In genomic region chr10:7409732-7410168, GRCh38 we compare ENCODE assay signal across 8 cellular contexts. TPM values are rescaled to one million over a fixed set of nuclear protein-coding genes. Genes with fewer than 3 reads are reported as not detected.
DNase-seq lines count a peak whose midpoint lies in the region; ATAC-seq and TF ChIP-seq lines count a peak whose summit lies in the region.

No MANE protein-coding gene starts in this region.

- peak in 1 of 2 donors; percentile 18 for ATAC-seq in gastrocnemius medialis

- H3K27ac ChIP-seq in gastrocnemius medialis, result peak overlapping the region; percentile 76 to 85 (median 82)

- peaks cover 10 to 18% of the 10 kb centered on the region in 2 donors for H3K4me1 ChIP-seq in gastrocnemius medialis

- no peaks in the 10 kb centered on the region for H3K9me3 ChIP-seq in gastrocnemius medialis

- no peak for TF ChIP-seq POLR2A in gastrocnemius medialis (IDR thresholded peaks at IDR 0.05)

- in situ Hi-C loops in gastrocnemius medialis (cut with MboI; ENCODE audit: low sequenced_read_pairs in 4 of 4), result loop anchor here (5.0 to 25.0 kb wide), 8 partner anchors 145 to 997 kb away; no protein-coding TSS in a partner anchor

- H3K4me3 ChIP-seq in AG10803 (ENCODE audit: low read length) (peak overlapping the region; percentile 53), H7 (ENCODE audit: insufficient read depth, low read depth, low read length) (peak overlapping the region; percentile 73), fibroblast of villous mesenchyme (ENCODE audit: low read depth, low read length) (peak overlapping the region; percentile 65), gastrocnemius medialis (peak overlapping the region; percentile 58 to 83 (median 73))

- DNase-seq in AG10803 (ENCODE audit: low read depth) (no peak), H7 (peak; percentile 51), fibroblast of villous mesenchyme (ENCODE audit: low read depth) (peak; percentile 8), gastrocnemius medialis (peak in 1 of 2 donors; percentile 32), occipital lobe (lab: John Stamatoyannopoulos, UW) (no peak), NCI-H146 treated with DMSO at 0.1 percent for 48 hours (lab: John Stamatoyannopoulos, UW; ENCODE audit: unreplicated experiment) (no peak), NCI-H128 (lab: John Stamatoyannopoulos, UW; ENCODE audit: unreplicated experiment) (no peak)
- DNase-seq in activated CD8-positive, alpha-beta memory T cell treated with anti-CD3 and anti-CD28 coated beads, Interleukin-2, amount 50 U/mL, for 4 hours, result peak; percentile 23

- TF ChIP-seq CTCF in AG10803 (conservative IDR thresholded peaks at IDR 0.05; ENCODE audit: low read length), result no peak
- TF ChIP-seq CTCF in fibroblast of villous mesenchyme (IDR thresholded peaks at IDR 0.05; ENCODE audit: insufficient read depth, low read depth, low read length), result no peak
- TF ChIP-seq CTCF in gastrocnemius medialis (IDR thresholded peaks at IDR 0.05 in 4 of 5, conservative IDR thresholded peaks at IDR 0.05 in 1 of 5), result no peak

- H3K36me3 ChIP-seq in H7 (replicated peaks; ENCODE audit: control insufficient read depth, insufficient read depth, low read length), result no peaks in the 10 kb centered on the region
- H3K36me3 ChIP-seq in gastrocnemius medialis, result no peaks in the 10 kb centered on the region

- H3K27me3 ChIP-seq in H7 (ENCODE audit: control insufficient read depth, insufficient read depth, low read length), result peaks cover 69% of the 10 kb centered on the region
- no peaks in the 10 kb centered on the region for H3K27me3 ChIP-seq in gastrocnemius medialis

- intact Hi-C loops in gastrocnemius medialis (cut with DNase I; ENCODE audit: low total_unique reads), result loop anchor here (2.0 to 10.0 kb wide), 2 partner anchors 191 to 1005 kb away; no protein-coding TSS in a partner anchor

RNA-seq across cellular contexts. Expression of gene SFMBT2, which starts 1.1 kb away (rescaled TPM):
- 1.8 and 3.5 TPM in 2 replicates for total RNA-seq in H7 (2014; rRNA removed; shearing (Covaris generic))
- total RNA-seq in fibroblast of villous mesenchyme (1.7 and 2.6 TPM in 2 replicates), gastrocnemius medialis (1 to 10 TPM; 1.1 to 6.9 (median 2.1) TPM), occipital lobe (17.8 TPM)

Comparison
In these comparisons a context has a peak if more than half of its experiments do, and no peak if none do; other contexts are left out.
1. DNase-seq: peak in H7 (single experiment), activated CD8-positive, alpha-beta memory T cell treated with anti-CD3 and anti-CD28 coated beads, Interleukin-2, amount 50 U/mL, for 4 hours (single experiment) and fibroblast of villous mesenchyme (single experiment); none in AG10803 (single experiment), occipital lobe (single experiment), NCI-H146 treated with DMSO at 0.1 percent for 48 hours (single experiment) and NCI-H128 (single experiment).
2. Peak in every context shown above with its lines, with median percentiles within 50 percentile points of each other: H3K4me3 ChIP-seq.